In the genomic region with DNA sequence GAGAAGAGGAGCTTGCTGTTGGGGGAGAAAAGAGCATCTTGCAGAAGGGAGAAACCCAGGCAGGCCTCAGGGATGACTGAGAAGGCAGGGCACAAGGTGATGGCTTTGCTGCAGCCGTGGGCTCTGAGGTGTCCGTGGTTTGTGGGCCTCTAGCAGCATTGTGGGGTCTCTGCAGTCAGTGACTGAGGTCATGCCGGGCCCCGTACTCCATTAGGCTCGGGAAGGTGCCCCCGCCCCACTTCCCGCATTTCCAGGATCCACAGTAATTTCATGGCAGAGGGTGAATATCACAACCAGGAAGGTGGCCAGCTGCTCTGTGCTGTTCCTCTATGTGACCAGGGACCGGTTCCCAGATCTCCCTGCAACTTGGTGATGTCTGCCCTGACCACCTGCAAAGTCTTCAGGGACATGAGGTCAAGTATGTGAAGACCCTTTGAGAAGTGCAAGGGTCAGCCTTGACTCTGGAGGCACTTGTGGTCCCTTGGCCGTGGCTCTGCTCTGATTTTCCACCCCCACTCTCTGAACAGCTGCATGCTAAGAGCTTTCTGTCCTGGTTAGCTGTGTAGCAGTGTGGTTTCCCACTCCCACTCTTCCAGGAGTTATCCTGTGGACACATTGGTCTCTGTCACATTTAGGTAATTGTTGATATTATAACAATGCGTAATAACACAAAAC, we compare ENCODE assay signal across 10 cellular contexts. TPM values are rescaled to one million over a fixed set of nuclear protein-coding genes. Genes with fewer than 3 reads are reported as not detected.
DNase-seq lines count a peak whose midpoint lies in the region; ATAC-seq, FAIRE-seq and TF ChIP-seq lines count a peak whose summit lies in the region.
"Had no signal": no experiment of that assay in that cellular context is flagged by ENCODE, and none has a peak within 500 bp of the region (broad histone marks: within the 10 kb centered on the region; RNA-seq: fewer than 3 reads in every experiment).

No MANE protein-coding gene starts in this region.

- no peaks in the 10 kb centered on the region for H3F3A ChIP-seq in smooth muscle cell (ENCODE audit: low read depth)

- peaks cover 34% of the 10 kb centered on the region for H3K36me3 Mint-ChIP-seq in activated B cell treated with CpG ODN at 0.5 μM for 24 hours (ENCODE audit: low read depth)

- no peak for ATAC-seq in activated B cell treated with CpG ODN at 0.5 μM for 24 hours (ENCODE audit: low read depth)

- no peaks in the 10 kb centered on the region for H3K27me3 Mint-ChIP-seq in activated B cell treated with CpG ODN at 0.5 μM for 24 hours

- H3K9me3 ChIP-seq in iPS-15b (ENCODE audit: control insufficient read depth, insufficient read depth, low read length) = no peaks in the 10 kb centered on the region
- H3K9me3 ChIP-seq in smooth muscle cell (replicated peaks; ENCODE audit: low read depth) = no peaks in the 10 kb centered on the region

- CTCF ChIA-PET in activated B cell treated with CpG ODN at 0.5 μM for 24 hours (lab: Charles Lee) = no interaction called here

- TF ChIP-seq CTCF in activated B cell treated with CpG ODN at 0.5 μM for 24 hours (IDR thresholded peaks at IDR 0.05) = no peak
- no peak for TF ChIP-seq CTCF in smooth muscle cell (IDR thresholded peaks at IDR 0.05; ENCODE audit: borderline replicate concordance, insufficient read depth, poor library complexity, severe bottlenecking)

- H3K27me3 ChIP-seq in iPS-15b (ENCODE audit: control insufficient read depth, insufficient read depth, low read length) (no peaks in the 10 kb centered on the region), smooth muscle cell (ENCODE audit: low read depth) (no peaks in the 10 kb centered on the region)

- peak overlapping the region; percentile 88 for H3K4me3 Mint-ChIP-seq in activated B cell treated with CpG ODN at 0.5 μM for 24 hours

- DNase-seq in GM12891 (ENCODE audit: insufficient read length, low spot score) (no peak), activated B cell treated with CpG ODN at 0.5 μM for 24 hours (no peak), smooth muscle cell (lab: John Stamatoyannopoulos, UW; ENCODE audit: unreplicated experiment) (no peak), activated gamma-delta T cell (lab: John Stamatoyannopoulos, UW) (no peak), H54 (ENCODE audit: insufficient read length, low spot score) (no peak), DMS79 (lab: John Stamatoyannopoulos, UW) (no peak), H4 (ENCODE audit: low spot score) (no peak)
- DNase-seq: stimulated activated naive CD4-positive, alpha-beta T cell had no signal

- no peaks in the 10 kb centered on the region for H3K9me3 Mint-ChIP-seq in activated B cell treated with CpG ODN at 0.5 μM for 24 hours

- peak overlapping the region; percentile 54 for H3K4me3 ChIP-seq in iPS-15b (ENCODE audit: low read depth, low read length)
- H3K4me3 ChIP-seq in smooth muscle cell = no peak overlapping the region

- H3K9ac ChIP-seq in iPS-15b (ENCODE audit: low read depth, low read length) = no peak overlapping the region
- H3K9ac ChIP-seq in smooth muscle cell (ENCODE audit: low read depth) = no peak overlapping the region

- peaks cover 73% of the 10 kb centered on the region for H3K79me2 ChIP-seq in smooth muscle cell (ENCODE audit: low read depth)

- 77% methylated on average over 10 of the region's 10 CpGs for WGBS in smooth muscle cell (ENCODE audit: low lambda C conversion rate)

- peak overlapping the region; percentile 90 for H3K4me2 ChIP-seq in smooth muscle cell

- H3K4me1 ChIP-seq in iPS-15b (ENCODE audit: control insufficient read depth, insufficient read depth, low read length) = peaks cover 22% of the 10 kb centered on the region
- peaks cover 14% of the 10 kb centered on the region for H3K4me1 ChIP-seq in smooth muscle cell (ENCODE audit: low read depth)

- peak overlapping the region; percentile 94 for H3K27ac Mint-ChIP-seq in activated B cell treated with CpG ODN at 0.5 μM for 24 hours

- no peaks in the 10 kb centered on the region for H3K36me3 ChIP-seq in iPS-15b (ENCODE audit: control insufficient read depth, insufficient read depth, low read length)
- H3K36me3 ChIP-seq in smooth muscle cell (ENCODE audit: low read depth) = no peaks in the 10 kb centered on the region

- H3K27ac ChIP-seq in smooth muscle cell (ENCODE audit: low read depth) = no peak overlapping the region
- H3K27ac ChIP-seq: epithelial cell of prostate had no signal

- POLR2A ChIA-PET in activated B cell treated with CpG ODN at 0.5 μM for 24 hours (lab: Charles Lee) = interaction anchor here (0.8 to 8.9 kb wide), 5 partner anchors 12 to 116 kb away, joined by 3 to 406 read pairs (median 4); no protein-coding TSS in a partner anchor

- peaks cover 73% of the 10 kb centered on the region for H4K20me1 ChIP-seq in smooth muscle cell (ENCODE audit: low read depth)

- no peak overlapping the region for H2AFZ ChIP-seq in smooth muscle cell (ENCODE audit: low read depth)

- TF ChIP-seq POLR2A in GM12891 (IDR thresholded peaks at IDR 0.05; ENCODE audit: low read depth, low read length) (no peak), H54 (IDR thresholded peaks at IDR 0.05; ENCODE audit: low read depth, low read length) (no peak)

- intact Hi-C loops in activated B cell treated with CpG ODN at 0.5 μM for 24 hours (cut with micrococcal nuclease) = no loop called here

- peaks cover 68% of the 10 kb centered on the region for H3K4me1 Mint-ChIP-seq in activated B cell treated with CpG ODN at 0.5 μM for 24 hours

- FAIRE-seq in GM12891 (lab: Jason Lieb, UNC) (peak; percentile 57), H54 (lab: Jason Lieb, UNC) (no peak)

TF ChIP-seq in GM12891, 5 proteins besides CTCF, POLR2A, EP300 and RAD21:
- TF ChIP-seq TAF1 (IDR thresholded peaks at IDR 0.05; ENCODE audit: low read depth, low read length) (no peak), POLR2AphosphoS5 (IDR thresholded peaks at IDR 0.05; ENCODE audit: low read depth, low read length) (no peak), SPI1 (IDR thresholded peaks at IDR 0.05; ENCODE audit: low read depth, low read length) (no peak)

RNA-seq across cellular contexts. Expression of a gene that starts 3.6 kb away (rescaled TPM):
- polyA plus RNA-seq in GM12891 (2012; ENCODE audit: low read depth, missing spikeins) = 47.3 TPM
- total RNA-seq in activated B cell treated with CpG ODN at 0.5 μM for 24 hours (177 and 178 TPM in 2 replicates), smooth muscle cell (74.2 and 77.4 TPM in 2 replicates)
- 42.1 and 58.0 TPM in 2 replicates for polyA plus RNA-seq in smooth muscle cell
- total RNA-seq in H4 (2014; rRNA removed; shearing (Covaris generic)) = 12.0 and 20.8 TPM in 2 replicates
